In genomic region chr6:38117281-38117680, GRCh38 we compare ENCODE assay signal across 1 cellular context.
TF ChIP-seq lines count a peak whose summit lies in the region.

No MANE protein-coding gene starts in this region.

TF ChIP-seq in HepG2, 621 proteins besides CTCF, POLR2A, EP300 and RAD21 (continued from another document):
- TF ChIP-seq ZNF142 (CRISPR knock-in tag; IDR thresholded peaks at IDR 0.05): no peak
- no peak for TF ChIP-seq KAT2B (IDR thresholded peaks at IDR 0.05; ENCODE audit: borderline replicate concordance, low read depth, low read length)
- TF ChIP-seq ZNF251 (CRISPR knock-in tag; IDR thresholded peaks at IDR 0.05): no peak
- TF ChIP-seq HMGA1 (CRISPR knock-in tag; conservative IDR thresholded peaks at IDR 0.05): no peak
- TF ChIP-seq ZNF343 (CRISPR knock-in tag; IDR thresholded peaks at IDR 0.05): no peak
- TF ChIP-seq ZNF496 (CRISPR knock-in tag; IDR thresholded peaks at IDR 0.05; ENCODE audit: insufficient replicate concordance): no peak
- TF ChIP-seq PRPF4 (IDR thresholded peaks at IDR 0.05; ENCODE audit: low read depth, low read length, poor library complexity, severe bottlenecking): no peak
- no peak for TF ChIP-seq CREB1 (IDR thresholded peaks at IDR 0.05)
- TF ChIP-seq CREB1 (CRISPR knock-in tag; IDR thresholded peaks at IDR 0.05): no peak
- TF ChIP-seq ZSCAN12 (CRISPR knock-in tag; IDR thresholded peaks at IDR 0.05): no peak
- no peak for TF ChIP-seq EEA1 (CRISPR knock-in tag; IDR thresholded peaks at IDR 0.05; ENCODE audit: borderline replicate concordance)
- no peak for TF ChIP-seq ZBTB34 (CRISPR knock-in tag; IDR thresholded peaks at IDR 0.05)
- no peak for TF ChIP-seq ZFP82 (CRISPR knock-in tag; IDR thresholded peaks at IDR 0.05; ENCODE audit: borderline replicate concordance)
- TF ChIP-seq ZNF543 (CRISPR knock-in tag; IDR thresholded peaks at IDR 0.05): no peak
- TF ChIP-seq MTF2 (CRISPR knock-in tag; IDR thresholded peaks at IDR 0.05; ENCODE audit: borderline replicate concordance): no peak
TF ChIP-seq in HepG2: peak in this region for 0.
